In genomic region chr12:26114720-26115406, GRCh38 we compare ENCODE assay signal across 8 cellular contexts. TPM values are rescaled to one million over a fixed set of nuclear protein-coding genes. Genes with fewer than 3 reads are reported as not detected.
A peak's percentile ranks its signal among the peaks of the same experiment; 100 is the strongest.
DNase-seq lines count a peak whose midpoint lies in the region; TF ChIP-seq lines count a peak whose summit lies in the region.

No MANE protein-coding gene starts in this region.

- DNase-seq in SK-N-MC (ENCODE audit: low read depth, low spot score) (no peak), fibroblast of gingiva (ENCODE audit: low read depth) (peak; percentile 13), progenitor cell of endocrine pancreas (ENCODE audit: low spot score, unreplicated experiment) (no peak), DMS79 treated with DMSO at 0.1 percent for 48 hours (lab: John Stamatoyannopoulos, UW) (no peak), HK-2 (ENCODE audit: unreplicated experiment) (no peak), NCI-H446 (lab: John Stamatoyannopoulos, UW) (no peak)
- DNase-seq in activated CD4-positive, alpha-beta T cell treated with anti-CD3 and anti-CD28 coated beads for 1 hour: no peak

- H3K27me3 Mint-ChIP-seq in progenitor cell of endocrine pancreas: peaks cover 43% of the 10 kb centered on the region

- H3K36me3 ChIP-seq in ES-I3 (ENCODE audit: insufficient read depth, low read length) (no peaks in the 10 kb centered on the region), SK-N-MC (ENCODE audit: insufficient read depth, low read length) (no peaks in the 10 kb centered on the region)

- peak overlapping the region; percentile 70; the same call in 1 of the 2 replicates for H3K9ac ChIP-seq in ES-I3 (ENCODE audit: low read depth, low read length)
- H3K9ac ChIP-seq in SK-N-MC (ENCODE audit: insufficient read length): no peak overlapping the region

- peak overlapping the region; percentile 48; the same call in 1 of the 2 replicates for H3K27ac ChIP-seq in SK-N-MC

- H3K4me3 ChIP-seq in SK-N-MC: peak overlapping the region; percentile 88

- H3K4me1 ChIP-seq in ES-I3 (ENCODE audit: insufficient read depth, low read length): peaks cover 37% of the 10 kb centered on the region; the same call in 1 of the 2 replicates

- TF ChIP-seq CTCF in progenitor cell of endocrine pancreas (IDR thresholded peaks at IDR 0.05; ENCODE audit: unreplicated experiment): no peak

- no peaks in the 10 kb centered on the region for H3K9me3 Mint-ChIP-seq in progenitor cell of endocrine pancreas (ENCODE audit: low read depth)

- H3K36me3 Mint-ChIP-seq in progenitor cell of endocrine pancreas (ENCODE audit: insufficient read depth): no peaks in the 10 kb centered on the region

- peak overlapping the region; percentile 71 for H3K4me3 Mint-ChIP-seq in progenitor cell of endocrine pancreas (ENCODE audit: low read depth)

- no peaks in the 10 kb centered on the region for H3K9me3 ChIP-seq in ES-I3 (ENCODE audit: control insufficient read depth, insufficient read depth, low read length)
- H3K9me3 ChIP-seq in SK-N-MC (ENCODE audit: low read depth, low read length): no peaks in the 10 kb centered on the region

- peak overlapping the region; percentile 89 for H3K27ac Mint-ChIP-seq in progenitor cell of endocrine pancreas

- H3K4me1 Mint-ChIP-seq in progenitor cell of endocrine pancreas (ENCODE audit: low read depth): peaks cover 38% of the 10 kb centered on the region

RNA-seq across cellular contexts. Expression of gene BHLHE41, which starts 10.0 kb away (rescaled TPM):
- total RNA-seq in progenitor cell of endocrine pancreas: 0.46 and 0.78 TPM in 2 replicates
